ENCODE assay signal across 27 cellular contexts in the genomic region with DNA sequence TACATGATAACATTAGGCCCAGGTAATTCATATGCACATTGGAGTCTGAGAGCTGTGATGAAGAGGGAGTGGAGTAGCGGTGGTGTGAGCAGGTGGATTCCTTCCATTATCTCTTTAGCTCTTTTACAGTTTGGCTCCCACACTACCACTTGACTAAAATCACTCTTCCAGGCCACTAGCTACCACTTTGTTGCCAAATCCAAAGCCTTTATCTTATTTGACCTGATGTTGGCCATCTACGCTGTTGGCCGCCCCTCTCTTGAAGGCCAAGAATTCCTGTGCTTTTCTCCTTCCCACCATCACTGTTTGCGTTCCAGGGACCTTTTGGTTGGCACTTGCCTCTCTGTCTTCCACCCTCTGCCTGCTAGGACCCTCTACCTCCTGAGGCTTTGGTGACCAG.
"Had no signal": no experiment of that assay in that cellular context is flagged by ENCODE, and none has a peak within 500 bp of the region (broad histone marks: within the 10 kb centered on the region; RNA-seq: fewer than 3 reads in every experiment).

No MANE protein-coding gene starts in this region.

- DNase-seq: dorsolateral prefrontal cortex; effector CD4-positive, alpha-beta T cell; foreskin fibroblast; gastrocnemius medialis; heart left ventricle; kidney; left cardiac atrium; left lung; mesenchymal stem cell; mucosa of descending colon; naive B cell; right lobe of liver; small intestine; stimulated activated CD4-positive, alpha-beta T cell treated with anti-CD3 and anti-CD28 coated beads, Interleukin-15, amount 100 ng/mL, for 24 hours; stimulated activated CD4-positive, alpha-beta T cell treated with anti-CD3 and anti-CD28 coated beads, Interleukin-2, amount 100 ng/mL, for 48 hours; stimulated activated CD8-positive, alpha-beta memory T cell treated with anti-CD3 and anti-CD28 coated beads, Interleukin-4, amount 100 ng/mL, for 48 hours; stimulated activated naive CD4-positive, alpha-beta T cell; stimulated activated naive CD8-positive, alpha-beta T cell treated with anti-CD3 and anti-CD28 coated beads, Interleukin-15, amount 100 ng/mL, for 72 hours; thyroid gland; trophoblast cell had no signal

- H3K27ac Mint-ChIP-seq: mesothelial cell of epicardium; natural killer cell treated with Interleukin-12 subunit alpha and Interleukin-12 subunit beta and Interleukin-15 and Interleukin-18, amount 100 ng/mL, for 72 hours; progenitor cell of endocrine pancreas; stimulated activated naive CD8-positive, alpha-beta T cell treated with anti-CD3 and anti-CD28 coated beads, Interleukin-15, amount 100 ng/mL, for 72 hours had no signal

- H3K36me3 ChIP-seq: gastrocnemius medialis, heart left ventricle, left lung, right lobe of liver, suprapubic skin, thyroid gland had no signal

- H3K9me3 ChIP-seq: gastrocnemius medialis, heart left ventricle, left lung, mucosa of descending colon, right lobe of liver, suprapubic skin, thyroid gland had no signal

- H3K36me3 Mint-ChIP-seq: mesothelial cell of epicardium had no signal

- H2AFZ ChIP-seq: hepatocyte, parathyroid adenoma had no signal

- H3K27ac ChIP-seq: dorsolateral prefrontal cortex, gastrocnemius medialis, heart left ventricle, hepatocyte, left lung, parathyroid adenoma, right lobe of liver, suprapubic skin, thyroid gland had no signal

- H3K4me3 Mint-ChIP-seq: mesothelial cell of epicardium; natural killer cell treated with Interleukin-12 subunit alpha and Interleukin-12 subunit beta and Interleukin-15 and Interleukin-18, amount 100 ng/mL, for 72 hours; neural crest cell; stimulated activated naive CD8-positive, alpha-beta T cell treated with anti-CD3 and anti-CD28 coated beads, Interleukin-15, amount 100 ng/mL, for 72 hours had no signal

- H3K4me1 ChIP-seq: parathyroid adenoma had no signal

- H3K4me3 ChIP-seq: dorsolateral prefrontal cortex, gastrocnemius medialis, heart left ventricle, hepatocyte, left lung, mucosa of descending colon, right lobe of liver, suprapubic skin, thyroid gland had no signal

- H3K4me2 ChIP-seq: hepatocyte had no signal

- ATAC-seq: gastrocnemius medialis; heart left ventricle; left cardiac atrium; left lung; mucosa of descending colon; natural killer cell treated with Interleukin-12 subunit alpha and Interleukin-12 subunit beta and Interleukin-15 and Interleukin-18, amount 100 ng/mL, for 72 hours; right lobe of liver; stimulated activated naive CD8-positive, alpha-beta T cell treated with anti-CD3 and anti-CD28 coated beads, Interleukin-15, amount 100 ng/mL, for 72 hours had no signal

- H3K27me3 ChIP-seq: dorsolateral prefrontal cortex, gastrocnemius medialis, heart left ventricle, hepatocyte, left lung, right lobe of liver, suprapubic skin, thyroid gland had no signal

- H3K9ac ChIP-seq: parathyroid adenoma had no signal

- H3K9me3 Mint-ChIP-seq: mesothelial cell of epicardium; naive B cell; natural killer cell treated with Interleukin-12 subunit alpha and Interleukin-12 subunit beta and Interleukin-15 and Interleukin-18, amount 100 ng/mL, for 72 hours; neural crest cell; stimulated activated naive CD8-positive, alpha-beta T cell treated with anti-CD3 and anti-CD28 coated beads, Interleukin-15, amount 100 ng/mL, for 72 hours had no signal
